8 cellular contexts compared by ENCODE assay signal in the genomic region with DNA sequence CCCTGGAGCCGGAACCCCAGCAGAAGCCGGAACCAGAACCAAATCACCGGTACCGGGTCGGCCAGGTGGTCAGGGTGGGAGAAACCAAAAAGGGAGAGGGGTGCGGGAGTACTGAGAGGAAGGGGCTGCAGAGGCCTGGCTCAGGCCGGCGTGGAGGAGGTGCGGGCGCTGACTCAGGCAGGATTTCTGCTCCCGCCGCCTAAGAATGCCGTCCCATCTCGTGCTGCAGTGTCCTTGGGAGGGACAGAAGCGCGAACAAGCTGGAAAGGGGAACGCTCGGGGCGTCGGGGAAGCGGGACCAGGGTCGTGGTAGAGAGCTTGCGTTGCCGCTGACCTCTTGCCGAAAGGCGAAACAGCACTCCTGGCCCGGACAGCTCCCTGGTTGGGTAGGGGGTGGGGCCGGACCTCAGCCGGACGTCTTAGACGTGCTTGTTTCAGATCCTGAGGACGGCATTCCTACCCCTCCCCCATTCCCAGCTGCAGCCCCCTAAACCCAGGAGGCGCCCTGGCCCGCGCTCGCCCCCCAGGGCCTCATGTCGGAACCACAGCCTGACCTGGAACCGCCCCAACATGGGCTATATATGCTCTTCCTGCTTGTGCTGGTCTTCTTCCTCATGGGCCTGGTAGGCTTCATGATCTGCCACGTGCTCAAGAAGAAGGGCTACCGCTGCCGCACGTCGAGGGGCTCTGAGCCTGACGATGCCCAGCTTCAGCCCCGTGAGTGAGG. TPM values are rescaled to one million over a fixed set of nuclear protein-coding genes. Genes with fewer than 3 reads are reported as not detected.
DNase-seq lines count a peak whose midpoint lies in the region; ATAC-seq, FAIRE-seq and TF ChIP-seq lines count a peak whose summit lies in the region.

No MANE protein-coding gene starts in this region.

- H3K27ac ChIP-seq in DND-41 (ENCODE audit: low read length) (no peak overlapping the region), endothelial cell of umbilical vein (ENCODE audit: insufficient read depth, low read depth, low read length) (no peak overlapping the region)

- no peaks in the 10 kb centered on the region for H3K27me3 Mint-ChIP-seq in stimulated activated naive CD8-positive, alpha-beta T cell treated with anti-CD3 and anti-CD28 coated beads, Interleukin-15, amount 100 ng/mL, for 72 hours

- POLR2A ChIA-PET in HEK293T (lab: Yijun Ruan, JAX): interaction anchor here (0.8 to 3.5 kb wide), 16 partner anchors 7 to 332 kb away, joined by 3 to 61 read pairs (median 8); a partner anchor contains a TSS
- POLR2A ChIA-PET in endothelial cell of umbilical vein (lab: Charles Lee): interaction anchor here (1.5 kb wide), 1 partner anchor 19 kb away, joined by 6 read pairs; a partner anchor contains a TSS

- H3K4me2 ChIP-seq in DND-41 (ENCODE audit: insufficient read depth, low read length): peak overlapping the region; percentile 100
- peak overlapping the region; percentile 85 for H3K4me2 ChIP-seq in endothelial cell of umbilical vein (ENCODE audit: insufficient read depth, low read length)

- H3K27ac Mint-ChIP-seq in stimulated activated naive CD8-positive, alpha-beta T cell treated with anti-CD3 and anti-CD28 coated beads, Interleukin-15, amount 100 ng/mL, for 72 hours: peak overlapping the region; percentile 93 to 95

- no peaks in the 10 kb centered on the region for H3K9me1 ChIP-seq in endothelial cell of umbilical vein (replicated peaks; ENCODE audit: control insufficient read depth, extremely low read depth, insufficient read depth, low read length)

- intact Hi-C loops in endothelial cell of umbilical vein (cut with micrococcal nuclease): loop anchor here (1.0 kb wide), 1 partner anchor 46 kb away; no protein-coding TSS in a partner anchor
- intact Hi-C loops in mucosa of descending colon (cut with DNase I, micrococcal nuclease): no loop called here

- H3K79me2 ChIP-seq in DND-41 (ENCODE audit: insufficient read depth, low read length) (peaks cover 36% of the 10 kb centered on the region), endothelial cell of umbilical vein (ENCODE audit: control insufficient read depth, insufficient read depth, low read length) (peaks cover 21% of the 10 kb centered on the region)

- H3K9me3 Mint-ChIP-seq in stimulated activated naive CD8-positive, alpha-beta T cell treated with anti-CD3 and anti-CD28 coated beads, Interleukin-15, amount 100 ng/mL, for 72 hours: no peaks in the 10 kb centered on the region

- H3K4me1 ChIP-seq in DND-41 (ENCODE audit: insufficient read depth, low read length): peaks cover 37% of the 10 kb centered on the region
- peaks cover 23% of the 10 kb centered on the region for H3K4me1 ChIP-seq in endothelial cell of umbilical vein (ENCODE audit: control insufficient read depth, extremely low read depth, insufficient read depth, low read length)
- peaks cover 20% of the 10 kb centered on the region for H3K4me1 ChIP-seq in mucosa of descending colon (ENCODE audit: low read depth)

- TF ChIP-seq CTCF in DND-41 (IDR thresholded peaks at IDR 0.05; ENCODE audit: borderline replicate concordance, extremely low read depth, low read length, poor library complexity, severe bottlenecking) (peak; percentile 17), endothelial cell of umbilical vein (IDR thresholded peaks at IDR 0.05; ENCODE audit: extremely low read depth in 1 of 2, insufficient read depth in 1 of 2, low read depth in 1 of 2, low read length in 2 of 2) (peak; percentile 8 to 28), mucosa of descending colon (IDR thresholded peaks at IDR 0.05) (no peak)

- FAIRE-seq in endothelial cell of umbilical vein (lab: Jason Lieb, UNC): peak; percentile 77

- dilution Hi-C loops in endothelial cell of umbilical vein (cut with MboI; ENCODE audit: extremely low pct_ligation_motif_present, low sequenced_read_pairs): no loop called here

- peaks cover 19% of the 10 kb centered on the region for H3K36me3 ChIP-seq in DND-41 (ENCODE audit: insufficient read depth, low read length)
- H3K36me3 ChIP-seq in endothelial cell of umbilical vein (ENCODE audit: control insufficient read depth in 2 of 2, extremely low read depth in 1 of 2, insufficient read depth in 2 of 2, low read length in 2 of 2): peaks cover 0 to 3% of the 10 kb centered on the region in 2 experiments
- no peaks in the 10 kb centered on the region for H3K36me3 ChIP-seq in mucosa of descending colon (ENCODE audit: low read depth)

- TF ChIP-seq POLR2A in endothelial cell of umbilical vein (IDR thresholded peaks at IDR 0.05; ENCODE audit: low read depth, low read length): no peak

- H3K9me3 ChIP-seq in DND-41 (ENCODE audit: insufficient read depth, low read length, severe bottlenecking) (no peaks in the 10 kb centered on the region), endothelial cell of umbilical vein (replicated peaks; ENCODE audit: control insufficient read depth, insufficient read depth, low read length) (no peaks in the 10 kb centered on the region), mucosa of descending colon (no peaks in the 10 kb centered on the region)

- peak overlapping the region; percentile 99; the same call in 1 of the 2 replicates for H2AFZ ChIP-seq in DND-41 (ENCODE audit: low read depth, low read length)
- H2AFZ ChIP-seq in endothelial cell of umbilical vein (ENCODE audit: low read depth, low read length): peak overlapping the region; percentile 93

- H3K4me3 Mint-ChIP-seq in stimulated activated naive CD8-positive, alpha-beta T cell treated with anti-CD3 and anti-CD28 coated beads, Interleukin-15, amount 100 ng/mL, for 72 hours: peak overlapping the region; percentile 97 to 100

- no TSS peak for BruUV-seq in endothelial cell of umbilical vein (replicated peaks; lab: Mats Ljungman, UMichigan)

- H3K27me3 ChIP-seq in DND-41 (ENCODE audit: insufficient read depth, low read length, poor library complexity) (no peaks in the 10 kb centered on the region), endothelial cell of umbilical vein (ENCODE audit: control insufficient read depth in 2 of 2, insufficient read depth in 2 of 2, low read length in 2 of 2) (no peaks in the 10 kb centered on the region)

- ATAC-seq in DND-41 (ENCODE audit: insufficient read depth, low read depth): no peak
- ATAC-seq in mucosa of descending colon: peak; percentile 50
- ATAC-seq in stimulated activated naive CD8-positive, alpha-beta T cell treated with anti-CD3 and anti-CD28 coated beads, Interleukin-15, amount 100 ng/mL, for 72 hours: peak; percentile 62

- H3K9ac ChIP-seq in DND-41 (ENCODE audit: low read depth, low read length) (peak overlapping the region; percentile 87), endothelial cell of umbilical vein (replicated peaks; ENCODE audit: extremely low read depth, insufficient read depth, low read length) (no peak overlapping the region)

- H3K4me3 ChIP-seq in DND-41 (ENCODE audit: low read depth in 1 of 2, low read length in 2 of 2): peak overlapping the region; percentile 82 to 98; a peak in 3 of 4 replicates
- peak overlapping the region; percentile 75 to 82 (median 77) for H3K4me3 ChIP-seq in endothelial cell of umbilical vein (replicated peaks in 1 of 3; ENCODE audit: insufficient read depth in 1 of 3, low read depth in 1 of 3, low read length in 3 of 3)
- H3K4me3 ChIP-seq in mucosa of descending colon: peak overlapping the region; percentile 37

- CTCF ChIA-PET in HEK293T (lab: Yijun Ruan, JAX) (interaction anchor here (0.6 to 10.4 kb wide), 8 partner anchors 9 to 1608 kb away, joined by 3 to 101 read pairs (median 4); a partner anchor contains a TSS), endothelial cell of umbilical vein (lab: Charles Lee) (interaction anchor here (1.2 to 14.7 kb wide), 7 partner anchors 8 to 74 kb away, joined by 3 to 163 read pairs (median 7); a partner anchor contains a TSS)

- peaks cover 20% of the 10 kb centered on the region for H4K20me1 ChIP-seq in DND-41 (ENCODE audit: insufficient read depth, low read length)
- H4K20me1 ChIP-seq in endothelial cell of umbilical vein (replicated peaks; ENCODE audit: control insufficient read depth, extremely low read depth, insufficient read depth, low read length): peaks cover 5% of the 10 kb centered on the region

- DNase-seq in DND-41 (peak; percentile 23), HEK293T (ENCODE audit: extremely low spot score) (peak; percentile 31), NCI-H82 treated with DMSO at 0.1 percent for 48 hours (lab: John Stamatoyannopoulos, UW; ENCODE audit: unreplicated experiment) (peak; percentile 10), endothelial cell of umbilical vein (ENCODE audit: low read depth, low spot score) (peak; percentile 63), mucosa of descending colon (peak; percentile 70 to 85 (median 77)), NCI-H1105 (lab: John Stamatoyannopoulos, UW) (no peak)
- peak in 2 of 3 experiments; percentile 39 to 40 for DNase-seq in activated CD8-positive, alpha-beta memory T cell treated with anti-CD3 and anti-CD28 coated beads for 48 hours (ENCODE audit: low read depth in 2 of 3, low spot score in 2 of 3)
- peak; percentile 63 to 67 for DNase-seq in stimulated activated naive CD8-positive, alpha-beta T cell treated with anti-CD3 and anti-CD28 coated beads, Interleukin-15, amount 100 ng/mL, for 72 hours

- peaks cover 64% of the 10 kb centered on the region for H3K4me1 Mint-ChIP-seq in stimulated activated naive CD8-positive, alpha-beta T cell treated with anti-CD3 and anti-CD28 coated beads, Interleukin-15, amount 100 ng/mL, for 72 hours

RNA-seq across cellular contexts. Expression of a gene that starts 1.1 kb away (rescaled TPM):
- total RNA-seq in endothelial cell of umbilical vein (3.1 and 3.6 TPM in 2 replicates), mucosa of descending colon (1 to 10 TPM; 2.3 to 3.9 (median 3.3) TPM)
- polyA plus RNA-seq in endothelial cell of umbilical vein: 3.4 and 4.8 TPM in 2 replicates
- polyA plus RNA-seq in endothelial cell of umbilical vein (2011; cell fraction: cytosol; rRNA removed): 2.7 and 3.4 TPM in 2 replicates
- 14.0 and 16.1 TPM in 2 replicates for polyA plus RNA-seq in endothelial cell of umbilical vein (2011; cell fraction: nucleus; rRNA removed)
- 1.5 and 2.3 TPM in 2 replicates for polyA plus RNA-seq in endothelial cell of umbilical vein (2012)
- polyA minus RNA-seq in endothelial cell of umbilical vein: 0.70 and 1.2 TPM in 2 replicates
- polyA minus RNA-seq in endothelial cell of umbilical vein (2011; cell fraction: cytosol; rRNA and poly(A)+ RNA removed): 0.51 TPM
- 1.0 and 2.7 TPM in 2 replicates for polyA minus RNA-seq in endothelial cell of umbilical vein (2011; cell fraction: nucleus; rRNA and poly(A)+ RNA removed)

RNA-seq across cellular contexts. Expression of a gene that starts 1.2 kb away (rescaled TPM):
- total RNA-seq in endothelial cell of umbilical vein (58.5 and 60.2 TPM in 2 replicates), mucosa of descending colon (10 to 100 TPM; 45.1 to 47.0 (median 45.8) TPM)
- 74.7 and 75.5 TPM in 2 replicates for polyA plus RNA-seq in endothelial cell of umbilical vein
- 64.0 and 66.6 TPM in 2 replicates for polyA plus RNA-seq in endothelial cell of umbilical vein (2011; cell fraction: cytosol; rRNA removed)
- polyA plus RNA-seq in endothelial cell of umbilical vein (2011; cell fraction: nucleus; rRNA removed): 164 and 169 TPM in 2 replicates
- 28.3 and 43.8 TPM in 2 replicates for polyA plus RNA-seq in endothelial cell of umbilical vein (2012)
- 83.2 and 85.6 TPM in 2 replicates for polyA minus RNA-seq in endothelial cell of umbilical vein
- 32.5 TPM for polyA minus RNA-seq in endothelial cell of umbilical vein (2011; cell fraction: cytosol; rRNA and poly(A)+ RNA removed)
- 40.8 and 58.4 TPM in 2 replicates for polyA minus RNA-seq in endothelial cell of umbilical vein (2011; cell fraction: nucleus; rRNA and poly(A)+ RNA removed)

RNA-seq across cellular contexts. Expression of a gene that starts 13.4 kb away (rescaled TPM):
- total RNA-seq in endothelial cell of umbilical vein (37.0 and 37.1 TPM in 2 replicates), mucosa of descending colon (10 to 100 TPM; 16.3 to 23.3 (median 17.6) TPM)
- polyA plus RNA-seq in endothelial cell of umbilical vein: 34.8 and 35.1 TPM in 2 replicates
- 11.9 and 19.6 TPM in 2 replicates for polyA plus RNA-seq in endothelial cell of umbilical vein (2011; cell fraction: cytosol; rRNA removed)
- 319 and 330 TPM in 2 replicates for polyA plus RNA-seq in endothelial cell of umbilical vein (2011; cell fraction: nucleus; rRNA removed)
- 26.0 and 32.5 TPM in 2 replicates for polyA plus RNA-seq in endothelial cell of umbilical vein (2012)
- polyA minus RNA-seq in endothelial cell of umbilical vein: 27.4 and 30.0 TPM in 2 replicates
- 1.6 TPM for polyA minus RNA-seq in endothelial cell of umbilical vein (2011; cell fraction: cytosol; rRNA and poly(A)+ RNA removed)
- 49.2 and 52.4 TPM in 2 replicates for polyA minus RNA-seq in endothelial cell of umbilical vein (2011; cell fraction: nucleus; rRNA and poly(A)+ RNA removed)

RNA-seq across cellular contexts. Expression of a gene that starts 19.1 kb away (rescaled TPM):
- 103 and 105 TPM in 2 replicates for total RNA-seq in endothelial cell of umbilical vein
- 59.2 and 68.6 TPM in 2 replicates for polyA plus RNA-seq in endothelial cell of umbilical vein
- polyA plus RNA-seq in endothelial cell of umbilical vein (2011; cell fraction: cytosol; rRNA removed): 51.6 and 54.4 TPM in 2 replicates
- 167 and 183 TPM in 2 replicates for polyA plus RNA-seq in endothelial cell of umbilical vein (2011; cell fraction: nucleus; rRNA removed)
- polyA plus RNA-seq in endothelial cell of umbilical vein (2012): 65.8 and 74.9 TPM in 2 replicates
- polyA minus RNA-seq in endothelial cell of umbilical vein: 135 and 141 TPM in 2 replicates
- 79.2 TPM for polyA minus RNA-seq in endothelial cell of umbilical vein (2011; cell fraction: cytosol; rRNA and poly(A)+ RNA removed)
- 114 and 132 TPM in 2 replicates for polyA minus RNA-seq in endothelial cell of umbilical vein (2011; cell fraction: nucleus; rRNA and poly(A)+ RNA removed)
- 10 to 100 TPM; 53.3 to 87.7 (median 82.7) TPM for total RNA-seq in mucosa of descending colon

RNA-seq across cellular contexts. Expression of a gene that starts 44.2 kb away (rescaled TPM):
- 136 and 142 TPM in 2 replicates for total RNA-seq in endothelial cell of umbilical vein
- 60.6 and 62.1 TPM in 2 replicates for polyA plus RNA-seq in endothelial cell of umbilical vein
- polyA plus RNA-seq in endothelial cell of umbilical vein (2011; cell fraction: cytosol; rRNA removed): 58.7 and 63.2 TPM in 2 replicates
- polyA plus RNA-seq in endothelial cell of umbilical vein (2011; cell fraction: nucleus; rRNA removed): 270 and 334 TPM in 2 replicates
- polyA plus RNA-seq in endothelial cell of umbilical vein (2012): 91.3 and 94.0 TPM in 2 replicates
- 100 and 107 TPM in 2 replicates for polyA minus RNA-seq in endothelial cell of umbilical vein
- 3.4 TPM for polyA minus RNA-seq in endothelial cell of umbilical vein (2011; cell fraction: cytosol; rRNA and poly(A)+ RNA removed)
- polyA minus RNA-seq in endothelial cell of umbilical vein (2011; cell fraction: nucleus; rRNA and poly(A)+ RNA removed): 105 and 115 TPM in 2 replicates
- total RNA-seq in mucosa of descending colon: 10 to 100 TPM in 1 of 3 donors, 1 to 10 TPM in 2; 5.7 to 10.9 (median 8.0) TPM

Comparison
In these comparisons a context has a peak if more than half of its experiments do, and no peak if none do; other contexts are left out.
1. H3K4me3 ChIP-seq: peak in every context shown above with its lines; median percentile 90 in DND-41; 77 in endothelial cell of umbilical vein; 37 in mucosa of descending colon.